1 cellular context compared by ENCODE assay signal in genomic region chr3:40504636-40505430, GRCh38.
A peak's percentile ranks its signal among the peaks of the same experiment; 100 is the strongest.
TF ChIP-seq lines count a peak whose summit lies in the region.

No MANE protein-coding gene starts in this region.

TF ChIP-seq in HepG2, 621 proteins besides CTCF, POLR2A, EP300 and RAD21:
- TF ChIP-seq SAP130 (CRISPR knock-in tag; IDR thresholded peaks at IDR 0.05; ENCODE audit: low read depth) (peak; percentile 48; the same call in 1 of the 2 replicates), ZNF34 (CRISPR knock-in tag; IDR thresholded peaks at IDR 0.05; ENCODE audit: borderline replicate concordance) (0 out of 2 replicates have a peak, but pooled peaks have one; percentile 10), ZNF543 (CRISPR knock-in tag; IDR thresholded peaks at IDR 0.05) (no peak), TEAD3 (CRISPR knock-in tag; optimal IDR thresholded peaks at IDR 0.05; ENCODE audit: borderline replicate concordance) (peak; percentile 42), CEBPB (IDR thresholded peaks at IDR 0.05; ENCODE audit: borderline replicate concordance, low read depth, low read length) (peak; percentile 31; the same call in 1 of the 2 replicates), RARA (CRISPR knock-in tag; IDR thresholded peaks at IDR 0.05) (0 out of 2 replicates have a peak, but pooled peaks have one; percentile 25), ZNF878 (CRISPR knock-in tag; IDR thresholded peaks at IDR 0.05) (no peak), GTF3A (CRISPR knock-in tag; conservative IDR thresholded peaks at IDR 0.05) (no peak), ARID3A (IDR thresholded peaks at IDR 0.05; ENCODE audit: low read depth, low read length) (peak; percentile 56; the same call in 1 of the 2 replicates), HBP1 (CRISPR knock-in tag; IDR thresholded peaks at IDR 0.05; ENCODE audit: low read depth) (no peak), ISL2 (CRISPR knock-in tag; IDR thresholded peaks at IDR 0.05) (no peak), ZNF33A (CRISPR knock-in tag; IDR thresholded peaks at IDR 0.05; ENCODE audit: borderline replicate concordance) (no peak), FOSL2 (CRISPR knock-in tag; IDR thresholded peaks at IDR 0.05) (peak; percentile 80), ZNF644 (CRISPR knock-in tag; IDR thresholded peaks at IDR 0.05; ENCODE audit: low read depth) (peak; percentile 37; the same call in 1 of the 2 replicates), ARID5B (CRISPR knock-in tag; IDR thresholded peaks at IDR 0.05) (0 out of 2 replicates have a peak, but pooled peaks have one; percentile 23)
